In genomic region chr18:79396431-79397287, GRCh38 we compare ENCODE assay signal across 9 cellular contexts. TPM values are rescaled to one million over a fixed set of nuclear protein-coding genes. Genes with fewer than 3 reads are reported as not detected.
A peak's percentile ranks its signal among the peaks of the same experiment; 100 is the strongest.
DNase-seq lines count a peak whose midpoint lies in the region; ATAC-seq, FAIRE-seq and TF ChIP-seq lines count a peak whose summit lies in the region.
"Had no signal": no experiment of that assay in that cellular context is flagged by ENCODE, and none has a peak within 500 bp of the region (broad histone marks: within the 10 kb centered on the region; RNA-seq: fewer than 3 reads in every experiment).

No MANE protein-coding gene starts in this region.

- CTCF ChIA-PET in AG04449 (lab: Yijun Ruan, JAX) = interaction anchor here (0.7 to 3.2 kb wide), 5 partner anchors 9 to 133 kb away, joined by 3 to 14 read pairs (median 3); no protein-coding TSS in a partner anchor

- POLR2A ChIA-PET in AG04449 (lab: Yijun Ruan, JAX) = no interaction called here

- H3K4me3 ChIP-seq in AG04449 (ENCODE audit: low read depth, low read length) (peak overlapping the region; percentile 44), kidney (ENCODE audit: low read length in 2 of 2) (peak overlapping the region in 1 of 2 donors; percentile 2)

- H3K4me1 Mint-ChIP-seq in stimulated activated naive B cell treated with anti-CD40 and anti-IgM and Interleukin-4, amounts not matched to agents 10 μg/mL and 1 μg/mL and 100 μg/mL, for 72 hours = peaks cover 23 to 59% of the 10 kb centered on the region in 2 donors

- H3K9ac ChIP-seq in kidney (ENCODE audit: low read length in 2 of 2) = no peak overlapping the region

- DNase-seq in AG04449 (ENCODE audit: low read depth, low spot score) (no peak), NOMO-1 (lab: John Stamatoyannopoulos, UW; ENCODE audit: unreplicated experiment in 2 of 2) (peak; percentile 40 to 44), astrocyte of the hippocampus (ENCODE audit: low read depth, low spot score) (peak; percentile 78), kidney (peak; percentile 89)
- DNase-seq in stimulated activated naive B cell treated with anti-CD40 and anti-IgM and Interleukin-4, amounts not matched to agents 10 μg/mL and 1 μg/mL and 100 μg/mL, for 72 hours = no peak

- TF ChIP-seq CTCF in AG04449 (IDR thresholded peaks at IDR 0.05; ENCODE audit: insufficient read depth, low read length, missing control alignments) (peak; percentile 18), kidney (IDR thresholded peaks at IDR 0.05; ENCODE audit: borderline replicate concordance, extremely low read depth, insufficient read depth) (peak; percentile 32)

- FAIRE-seq in kidney (lab: Jason Lieb, UNC) = no peak

- no peaks in the 10 kb centered on the region for H3K36me3 ChIP-seq in kidney (ENCODE audit: control insufficient read depth in 1 of 2, insufficient read depth in 2 of 2, low read length in 2 of 2)

- no peaks in the 10 kb centered on the region for H3K27me3 Mint-ChIP-seq in stimulated activated naive B cell treated with anti-CD40 and anti-IgM and Interleukin-4, amounts not matched to agents 10 μg/mL and 1 μg/mL and 100 μg/mL, for 72 hours

- H3K27ac ChIP-seq in kidney (ENCODE audit: low read depth in 2 of 2, low read length in 2 of 2) = no peak overlapping the region

- H3K4me1 ChIP-seq in kidney (ENCODE audit: control insufficient read depth in 1 of 2, insufficient read depth in 1 of 2, low read depth in 1 of 2, low read length in 2 of 2) = peaks cover 5 to 8% of the 10 kb centered on the region in 2 donors

- H3K9me3 Mint-ChIP-seq in stimulated activated naive B cell treated with anti-CD40 and anti-IgM and Interleukin-4, amounts not matched to agents 10 μg/mL and 1 μg/mL and 100 μg/mL, for 72 hours = no peaks in the 10 kb centered on the region

- no peaks in the 10 kb centered on the region for H3K9me3 ChIP-seq in kidney (ENCODE audit: control insufficient read depth in 1 of 2, low read length in 2 of 2)

- peak; percentile 27 for ATAC-seq in GM19025 (IDR thresholded peaks at IDR 0.05; ENCODE audit: low read depth, unreplicated experiment)
- ATAC-seq in stimulated activated naive B cell treated with anti-CD40 and anti-IgM and Interleukin-4, amounts not matched to agents 10 μg/mL and 1 μg/mL and 100 μg/mL, for 72 hours (replicated peaks) = peak in 1 of 2 donors; percentile 8
- no peak for ATAC-seq in HG02870 (IDR thresholded peaks at IDR 0.05; ENCODE audit: unreplicated experiment)
- ATAC-seq in GM19452 (IDR thresholded peaks at IDR 0.05; ENCODE audit: unreplicated experiment) = no peak
- ATAC-seq: left colon had no signal

- H3K27ac Mint-ChIP-seq in stimulated activated naive B cell treated with anti-CD40 and anti-IgM and Interleukin-4, amounts not matched to agents 10 μg/mL and 1 μg/mL and 100 μg/mL, for 72 hours = peak overlapping the region; percentile 91

- H3K36me3 Mint-ChIP-seq in stimulated activated naive B cell treated with anti-CD40 and anti-IgM and Interleukin-4, amounts not matched to agents 10 μg/mL and 1 μg/mL and 100 μg/mL, for 72 hours = peaks cover 20 to 24% of the 10 kb centered on the region in 2 donors

- intact Hi-C loops in kidney (cut with DNase I) = no loop called here

- H3K4me3 Mint-ChIP-seq in stimulated activated naive B cell treated with anti-CD40 and anti-IgM and Interleukin-4, amounts not matched to agents 10 μg/mL and 1 μg/mL and 100 μg/mL, for 72 hours = peak overlapping the region; percentile 92 to 93

RNA-seq across cellular contexts. Expression of gene NFATC1, which starts 0.9 kb away (rescaled TPM):
- total RNA-seq in kidney = 17.2 TPM
- 4.3 TPM for polyA plus RNA-seq in kidney (ENCODE audit: insufficient read depth, low read depth, low replicate concordance)

Comparison
In these comparisons a context has a peak if more than half of its experiments do, and no peak if none do; other contexts are left out.
1. DNase-seq: peak in NOMO-1 (2 of 2), astrocyte of the hippocampus (single experiment) and kidney (single experiment); none in AG04449 (single experiment) and stimulated activated naive B cell treated with anti-CD40 and anti-IgM and Interleukin-4, amounts not matched to agents 10 μg/mL and 1 μg/mL and 100 μg/mL, for 72 hours (single experiment).